ENCODE assay signal across 11 cellular contexts in the genomic region with DNA sequence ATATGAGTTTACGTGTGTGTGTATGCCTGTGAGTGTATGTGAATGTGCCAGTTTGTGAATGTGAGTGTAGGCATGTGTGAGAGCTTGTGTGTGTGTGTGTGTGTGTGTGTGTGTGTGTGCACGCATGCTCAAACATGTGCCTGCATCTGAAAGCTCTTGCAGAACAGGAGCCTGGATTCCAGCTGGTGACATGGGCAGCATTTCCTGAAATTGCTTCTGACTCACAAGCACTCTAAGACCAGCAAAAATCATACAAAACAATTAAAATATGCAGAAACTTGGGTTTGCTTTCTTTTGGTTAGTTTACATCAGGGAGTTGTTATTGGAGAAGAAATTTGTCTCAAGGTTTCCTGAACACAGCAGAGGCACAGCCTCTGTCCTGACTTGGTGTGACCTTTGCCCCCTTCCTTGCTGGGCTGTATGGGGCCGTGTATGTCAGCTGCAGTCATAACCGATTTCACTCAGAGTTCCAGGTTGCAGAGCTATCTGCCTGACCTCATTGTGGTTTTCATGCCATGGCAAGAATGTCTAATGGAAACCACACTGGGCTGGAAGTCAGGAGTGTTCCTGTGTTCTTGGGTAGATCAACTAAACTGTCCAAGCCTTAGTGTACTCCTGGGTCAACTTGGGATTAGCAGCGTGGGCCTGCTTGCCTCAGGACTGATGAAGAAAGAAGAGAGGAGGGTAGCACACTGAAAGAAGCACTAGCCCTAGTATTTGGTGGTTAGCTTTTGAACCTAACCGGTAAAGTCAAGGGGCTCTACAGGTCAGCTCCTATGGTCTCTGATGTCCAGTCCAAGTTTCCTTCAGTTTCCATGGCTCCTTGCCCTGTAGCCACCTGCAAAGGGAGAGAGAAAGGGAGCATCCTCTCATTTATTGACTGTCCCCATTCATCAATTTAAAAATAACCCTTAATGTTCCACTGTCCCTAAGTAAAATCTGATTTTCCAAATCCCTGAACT.
DNase-seq lines count a peak whose midpoint lies in the region; ATAC-seq and TF ChIP-seq lines count a peak whose summit lies in the region.
"Had no signal": no experiment of that assay in that cellular context is flagged by ENCODE, and none has a peak within 500 bp of the region (broad histone marks: within the 10 kb centered on the region; RNA-seq: fewer than 3 reads in every experiment).

No MANE protein-coding gene starts in this region.

- DNase-seq in AG09309 (ENCODE audit: low read depth) (peak; percentile 90), MG63 (peak; percentile 91), coronary artery (ENCODE audit: low spot score) (peak; percentile 75), lung (ENCODE audit: low spot score) (no peak), NOMO-1 treated with dmso at 0.1 percent for 144 hours (lab: John Stamatoyannopoulos, UW; ENCODE audit: unreplicated experiment) (no peak), NCI-H446 treated with DMSO at 0.1 percent for 48 hours (lab: John Stamatoyannopoulos, UW) (no peak), NCI-H1417 treated with DMSO at 0.1 percent for 48 hours (lab: John Stamatoyannopoulos, UW) (no peak), HUDEP-2 (lab: John Stamatoyannopoulos, UW; ENCODE audit: unreplicated experiment in 76 of 76) (no peak)
- DNase-seq: activated T-cell treated with anti-CD3 and anti-CD28 coated beads, Interleukin-2, amount 50 U/mL, for 24 hours; CD4-positive, alpha-beta T cell; glutamatergic neuron had no signal

- H3K4me1 ChIP-seq in lung (ENCODE audit: control insufficient read depth in 2 of 2, insufficient read depth in 2 of 2, low read length in 2 of 2) = peaks cover 5 to 6% of the 10 kb centered on the region in 2 donors

- 48 to 50% methylated on average over 6 of the region's 6 CpGs for WGBS in lung, 2 donors

- TF ChIP-seq CTCF in AG09309 (IDR thresholded peaks at IDR 0.05; ENCODE audit: control insufficient read depth, insufficient read depth, low read depth, low read length, missing control alignments) = no peak
- TF ChIP-seq CTCF in coronary artery (IDR thresholded peaks at IDR 0.05) = no peak
- no peak for TF ChIP-seq CTCF in lung (IDR thresholded peaks at IDR 0.05; ENCODE audit: control extremely low read depth, extremely low read depth)

- H3K27ac ChIP-seq in coronary artery = peak overlapping the region in 1 of 2 donors; percentile 39
- H3K27ac ChIP-seq in lung (ENCODE audit: low read depth in 1 of 2, low read length in 1 of 2) = peak overlapping the region in 1 of 2 donors; percentile 24

- H3K9me3 ChIP-seq in MG63 = no peaks in the 10 kb centered on the region
- peaks cover 0 to 4% of the 10 kb centered on the region in 2 donors for H3K9me3 ChIP-seq in lung (ENCODE audit: control insufficient read depth in 2 of 2, insufficient read depth in 1 of 2, low read length in 1 of 2)

- H3K4me3 ChIP-seq in AG09309 (ENCODE audit: control insufficient read depth, low read depth, low read length) (no peak overlapping the region), MG63 (no peak overlapping the region), coronary artery (no peak overlapping the region), lung (no peak overlapping the region)

- no peaks in the 10 kb centered on the region for H3K27me3 ChIP-seq in MG63
- H3K27me3 ChIP-seq in lung (ENCODE audit: control insufficient read depth, insufficient read depth) = no peaks in the 10 kb centered on the region

- H3K36me3 ChIP-seq in MG63 (no peaks in the 10 kb centered on the region), lung (ENCODE audit: control insufficient read depth in 2 of 2, insufficient read depth in 2 of 2, low read length in 2 of 2) (no peaks in the 10 kb centered on the region)

- ATAC-seq in lung (ENCODE audit: insufficient read depth, low FRiP score) = peak; percentile 21

Comparison
In these comparisons a context has a peak if more than half of its experiments do, and no peak if none do; other contexts are left out.
1. DNase-seq: peak in AG09309 (single experiment), MG63 (single experiment) and coronary artery (single experiment); none in lung (single experiment), NOMO-1 treated with dmso at 0.1 percent for 144 hours (single experiment), NCI-H446 treated with DMSO at 0.1 percent for 48 hours (single experiment), NCI-H1417 treated with DMSO at 0.1 percent for 48 hours (single experiment) and HUDEP-2 (0 of 76).